19 cellular contexts compared by ENCODE assay signal in the genomic region with DNA sequence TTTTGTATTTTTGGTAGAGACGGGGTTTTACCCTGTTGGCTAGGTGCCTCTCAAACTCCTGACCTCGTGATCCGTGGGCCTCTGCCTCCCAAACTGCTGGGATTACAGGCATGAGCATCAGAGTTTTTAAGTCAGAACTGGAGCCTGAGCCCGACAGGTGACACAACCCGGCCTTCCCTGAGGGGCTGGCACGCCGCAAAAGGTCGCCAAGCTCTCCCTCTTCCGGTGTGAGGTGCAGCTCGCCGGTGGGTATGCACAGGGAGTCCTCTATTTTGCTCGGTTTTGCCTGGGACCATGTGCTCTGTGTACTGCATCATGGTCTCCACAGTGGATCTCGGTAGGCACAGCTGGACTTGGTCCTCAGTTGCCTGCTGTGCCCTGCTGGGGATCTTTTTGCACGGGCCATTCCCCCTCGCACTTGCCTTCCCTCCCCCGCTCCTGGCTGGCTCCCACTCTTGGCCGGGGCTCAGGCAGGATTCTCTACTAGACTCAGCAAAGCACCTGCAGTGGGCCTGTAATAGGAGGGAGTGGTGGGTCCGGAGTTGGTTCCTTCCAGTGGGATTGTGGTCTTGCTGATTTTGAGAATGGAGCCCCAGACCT.
"Had no signal": no experiment of that assay in that cellular context is flagged by ENCODE, and none has a peak within 500 bp of the region (broad histone marks: within the 10 kb centered on the region; RNA-seq: fewer than 3 reads in every experiment).

No MANE protein-coding gene starts in this region.

- H3K9me3 ChIP-seq: ascending aorta, breast epithelium, lower lobe of right lung, transverse colon, vagina had no signal

- H3K36me3 Mint-ChIP-seq: neural progenitor cell had no signal

- DNase-seq: activated CD4-positive, alpha-beta T cell treated with anti-CD3 and anti-CD28 coated beads for 1 hour; activated CD4-positive, alpha-beta T cell treated with anti-CD3 and anti-CD28 coated beads, Interleukin-2, amount 50 U/mL, for 4 hours; activated naive CD4-positive, alpha-beta T cell treated with anti-CD3 and anti-CD28 coated beads, Interleukin-2, amount 10 ng/mL, durations not matched to agents 7 days and 5 days; cerebellar nuclear complex; dermis blood vessel endothelial cell; effector memory CD8-positive, alpha-beta T cell; foreskin keratinocyte; lower lobe of right lung; stimulated activated CD4-positive, alpha-beta T cell treated with anti-CD3 and anti-CD28 coated beads, Interleukin-2, amount 100 ng/mL, for 48 hours; stimulated activated naive CD4-positive, alpha-beta T cell; substantia nigra; T1000; transverse colon had no signal

- H3K27ac Mint-ChIP-seq: activated naive CD4-positive, alpha-beta T cell treated with anti-CD3 and anti-CD28 coated beads, Interleukin-2, amount 10 ng/mL, durations not matched to agents 7 days and 5 days; effector memory CD8-positive, alpha-beta T cell; neural progenitor cell had no signal

- H3K9me3 Mint-ChIP-seq: activated T-helper 17 cell treated with anti-CD3 and anti-CD28 coated beads, Interleukin-2, amount 50 U/mL, for 72 hours; effector memory CD8-positive, alpha-beta T cell; neural progenitor cell had no signal

- H3K27me3 Mint-ChIP-seq: activated T-helper 17 cell treated with anti-CD3 and anti-CD28 coated beads, Interleukin-2, amount 50 U/mL, for 72 hours; effector memory CD8-positive, alpha-beta T cell had no signal

- H3K27ac ChIP-seq: ascending aorta, breast epithelium, foreskin keratinocyte, lower lobe of right lung, neural progenitor cell, parathyroid adenoma, transverse colon, vagina had no signal

- H3K4me3 ChIP-seq: breast epithelium, lower lobe of right lung, neural progenitor cell, transverse colon had no signal

- H3K4me3 Mint-ChIP-seq: activated naive CD4-positive, alpha-beta T cell treated with anti-CD3 and anti-CD28 coated beads, Interleukin-2, amount 10 ng/mL, durations not matched to agents 7 days and 5 days; activated T-helper 17 cell treated with anti-CD3 and anti-CD28 coated beads, Interleukin-2, amount 50 U/mL, for 72 hours; effector memory CD8-positive, alpha-beta T cell; neural progenitor cell had no signal

- ATAC-seq: activated T-helper 17 cell treated with anti-CD3 and anti-CD28 coated beads, Interleukin-2, amount 50 U/mL, for 72 hours; effector memory CD8-positive, alpha-beta T cell; foreskin keratinocyte; lower lobe of right lung had no signal

- H3K4me1 ChIP-seq: breast epithelium, foreskin keratinocyte, parathyroid adenoma had no signal

- H3K27me3 ChIP-seq: ascending aorta, neural progenitor cell, transverse colon, vagina had no signal
